In the genomic region with DNA sequence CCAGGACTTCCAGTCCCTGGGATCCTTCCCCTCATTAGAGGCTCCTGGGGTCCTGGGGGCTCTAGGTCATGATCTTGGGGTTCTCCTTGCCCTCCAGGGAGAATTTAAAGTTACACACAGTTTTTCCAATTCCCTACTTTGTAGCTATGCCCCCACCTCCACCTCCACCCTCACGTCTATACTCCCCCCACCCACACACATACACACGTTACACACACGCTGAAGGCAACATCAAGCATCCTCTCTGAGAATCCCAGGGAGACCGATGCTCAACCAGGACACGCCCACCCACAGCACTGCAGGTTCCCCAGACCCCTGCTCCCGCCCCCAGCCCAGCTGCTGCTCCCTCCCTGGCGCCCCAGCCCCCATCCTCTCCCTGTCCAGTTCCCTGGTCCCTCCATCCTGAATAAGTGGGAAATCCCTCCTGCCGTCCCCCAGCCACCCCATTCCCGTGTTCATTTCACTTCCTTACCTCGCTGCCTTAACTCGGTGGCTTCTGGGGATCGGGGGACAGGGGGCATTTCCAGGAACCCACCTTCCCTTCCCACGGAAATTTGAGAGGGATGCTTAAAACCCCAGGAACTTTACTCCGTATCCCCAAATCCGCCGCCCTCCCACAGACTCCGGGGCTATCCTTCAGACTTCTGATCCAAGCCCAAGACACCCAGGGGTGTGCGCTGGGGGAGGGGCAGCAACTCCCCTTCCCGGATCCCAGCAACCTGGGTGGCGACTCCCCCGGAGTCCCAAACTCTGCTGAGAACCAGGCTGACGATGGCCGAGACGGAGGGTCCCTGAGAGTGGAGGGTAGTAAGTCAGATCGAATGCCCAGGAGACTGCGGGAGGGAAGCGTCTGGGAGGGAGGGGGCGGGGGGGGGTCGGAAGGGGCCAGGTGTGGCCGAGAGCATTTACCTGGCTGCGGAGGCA, we compare ENCODE assay signal across 10 cellular contexts. TPM values are rescaled to one million over a fixed set of nuclear protein-coding genes. Genes with fewer than 3 reads are reported as not detected.
DNase-seq lines count a peak whose midpoint lies in the region; ATAC-seq and TF ChIP-seq lines count a peak whose summit lies in the region.
"Had no signal": no experiment of that assay in that cellular context is flagged by ENCODE, and none has a peak within 500 bp of the region (broad histone marks: within the 10 kb centered on the region; RNA-seq: fewer than 3 reads in every experiment).

No MANE protein-coding gene starts in this region.

- DNase-seq in CD8-positive, alpha-beta T cell = no peak
- DNase-seq in Panc1 (ENCODE audit: low read depth, low spot score) (no peak), esophagus squamous epithelium (lab: John Stamatoyannopoulos, UW) (no peak), osteocyte (ENCODE audit: extremely low spot score, unreplicated experiment) (no peak), RPMI8226 (no peak)
- DNase-seq: foreskin melanocyte had no signal

- TF ChIP-seq CTCF in CD8-positive, alpha-beta T cell (IDR thresholded peaks at IDR 0.05) = no peak
- no peak for TF ChIP-seq CTCF in Panc1 (IDR thresholded peaks at IDR 0.05)
- TF ChIP-seq CTCF in esophagus squamous epithelium (IDR thresholded peaks at IDR 0.05) = no peak
- no peak for TF ChIP-seq CTCF in osteocyte (IDR thresholded peaks at IDR 0.05)

- H3K4me3 Mint-ChIP-seq in CD8-positive, alpha-beta T cell = peak overlapping the region; percentile 53
- peak overlapping the region; percentile 79 for H3K4me3 Mint-ChIP-seq in osteocyte (ENCODE audit: unreplicated experiment)

- POLR2A ChIA-PET in CD8-positive, alpha-beta T cell (lab: Charles Lee) = no interaction called here
- POLR2A ChIA-PET in Panc1 (lab: Charles Lee) = interaction anchor here (0.5 kb wide), 1 partner anchor 15 kb away, joined by 7 read pairs; no protein-coding TSS in a partner anchor

- no peak overlapping the region for H3K4me3 ChIP-seq in CD8-positive, alpha-beta T cell (ENCODE audit: low read depth, low read length)
- H3K4me3 ChIP-seq in Panc1 (ENCODE audit: low read depth in 2 of 2, low read length in 2 of 2) = peak overlapping the region; percentile 33 to 40
- peak overlapping the region; percentile 50 to 75 (median 54) for H3K4me3 ChIP-seq in esophagus squamous epithelium
- H3K4me3 ChIP-seq: GM12878 had no signal

- in situ Hi-C loops in Panc1 (cut with HindIII; ENCODE audit: low pct_unique_long_range_greater_than_20kb, low sequenced_read_pairs) = no loop called here

- CTCF ChIA-PET in CD8-positive, alpha-beta T cell (lab: Charles Lee) = no interaction called here
- CTCF ChIA-PET in Panc1 (lab: Charles Lee) = no interaction called here

- no peaks in the 10 kb centered on the region for H3K36me3 Mint-ChIP-seq in CD8-positive, alpha-beta T cell
- H3K36me3 Mint-ChIP-seq in osteocyte (ENCODE audit: unreplicated experiment) = no peaks in the 10 kb centered on the region

- no TSS peak for BruUV-seq in Panc1 (replicated peaks; lab: Mats Ljungman, UMichigan)

- H3K27me3 Mint-ChIP-seq in CD8-positive, alpha-beta T cell (ENCODE audit: low read depth) = peaks cover 51% of the 10 kb centered on the region
- H3K27me3 Mint-ChIP-seq in osteocyte (ENCODE audit: unreplicated experiment) = no peaks in the 10 kb centered on the region

- H3K27me3 ChIP-seq in CD8-positive, alpha-beta T cell (ENCODE audit: insufficient read depth, low read length) = peaks cover 6% of the 10 kb centered on the region
- H3K27me3 ChIP-seq in Panc1 (ENCODE audit: control insufficient read depth, insufficient read depth, low read length) (peaks cover 17% of the 10 kb centered on the region), esophagus squamous epithelium (peaks cover 0 to 49% (median 0%) of the 10 kb centered on the region in 4 donors)

- intact Hi-C loops in CD8-positive, alpha-beta T cell (cut with DNase I, micrococcal nuclease) = no loop called here
- intact Hi-C loops in Panc1 (cut with micrococcal nuclease; ENCODE audit: unreplicated experiment) (no loop called here), esophagus squamous epithelium (cut with DNase I) (no loop called here)

- no peak for TF ChIP-seq POLR2A in esophagus squamous epithelium (IDR thresholded peaks at IDR 0.05)

- H3K4me1 Mint-ChIP-seq in CD8-positive, alpha-beta T cell (ENCODE audit: low read depth) = peaks cover 9% of the 10 kb centered on the region
- peaks cover 54% of the 10 kb centered on the region for H3K4me1 Mint-ChIP-seq in osteocyte (ENCODE audit: unreplicated experiment)

- H3K9me3 Mint-ChIP-seq in CD8-positive, alpha-beta T cell = no peaks in the 10 kb centered on the region
- no peaks in the 10 kb centered on the region for H3K9me3 Mint-ChIP-seq in osteocyte (ENCODE audit: unreplicated experiment)

- no peak overlapping the region for H3K27ac Mint-ChIP-seq in CD8-positive, alpha-beta T cell
- H3K27ac Mint-ChIP-seq in osteocyte (ENCODE audit: unreplicated experiment) = no peak overlapping the region

- no peak overlapping the region for H3K27ac ChIP-seq in CD8-positive, alpha-beta T cell (ENCODE audit: low read depth, low read length)
- H3K27ac ChIP-seq in Panc1 (ENCODE audit: low read length) (no peak overlapping the region), esophagus squamous epithelium (peak overlapping the region; percentile 2 to 78 (median 70))

- WGBS in esophagus squamous epithelium, 2 donors = 6 to 16% methylated on average over 15 to 16 of the region's 31 CpGs

- ATAC-seq in CD8-positive, alpha-beta T cell = no peak
- no peak for ATAC-seq in Panc1
- ATAC-seq in GM19023 (IDR thresholded peaks at IDR 0.05; ENCODE audit: unreplicated experiment) = no peak
- no peak for ATAC-seq in GM19395 (IDR thresholded peaks at IDR 0.05; ENCODE audit: unreplicated experiment)
- ATAC-seq in GM21786 (IDR thresholded peaks at IDR 0.05; ENCODE audit: unreplicated experiment) = no peak

- no peaks in the 10 kb centered on the region for H3K9me3 ChIP-seq in CD8-positive, alpha-beta T cell (ENCODE audit: low read length)
- no peaks in the 10 kb centered on the region for H3K9me3 ChIP-seq in Panc1 (ENCODE audit: control insufficient read depth, insufficient read depth, low read depth, low read length)
- H3K9me3 ChIP-seq in esophagus squamous epithelium = no peaks in the 10 kb centered on the region

- H3K36me3 ChIP-seq in CD8-positive, alpha-beta T cell (ENCODE audit: insufficient read depth, low read length) = no peaks in the 10 kb centered on the region
- H3K36me3 ChIP-seq in Panc1 (ENCODE audit: control insufficient read depth, insufficient read depth, low read length) = no peaks in the 10 kb centered on the region
- H3K36me3 ChIP-seq in esophagus squamous epithelium = no peaks in the 10 kb centered on the region

- H3K4me1 ChIP-seq in CD8-positive, alpha-beta T cell (ENCODE audit: insufficient read depth, low read length) = peaks cover 12% of the 10 kb centered on the region
- H3K4me1 ChIP-seq in Panc1 (ENCODE audit: control insufficient read depth, insufficient read depth, low read length) (no peaks in the 10 kb centered on the region), esophagus squamous epithelium (peaks cover 31 to 73% (median 43%) of the 10 kb centered on the region in 3 donors)

RNA-seq across cellular contexts. Expression of gene TNS1, which starts 6.7 kb away (rescaled TPM):
- not detected for total RNA-seq in CD8-positive, alpha-beta T cell
- total RNA-seq in Panc1 (2021; ENCODE audit: unreplicated experiment) (0.49 TPM), esophagus squamous epithelium (100 to 1,000 TPM in 1 of 4 donors, 10 to 100 TPM in 3; 34.7 to 201 (median 59.2) TPM), osteocyte (80.8 and 82.5 TPM in 2 replicates)
- polyA plus RNA-seq in Panc1 (2012; ENCODE audit: insufficient read length) = 0.23 TPM

RNA-seq across cellular contexts. Expression of gene RUFY4, which starts 59.6 kb away (rescaled TPM):
- total RNA-seq in CD8-positive, alpha-beta T cell = under 1 TPM; 0.33 to 0.44 TPM
- total RNA-seq in Panc1 (2021; ENCODE audit: unreplicated experiment) (not detected), esophagus squamous epithelium (not detected), osteocyte (not detected in 2 replicates)
- not detected for polyA plus RNA-seq in Panc1 (2012; ENCODE audit: insufficient read length)

Comparison
In these comparisons a context has a peak if more than half of its experiments do, and no peak if none do; other contexts are left out.
1. H3K27ac ChIP-seq: peak in esophagus squamous epithelium (4 of 4); none in CD8-positive, alpha-beta T cell (single experiment) and Panc1 (single experiment).
2. RNA of gene TNS1, which starts 6.7 kb away (total RNA-seq): 80.8 to 82.5 TPM in osteocyte and 34.7 to 201 TPM in esophagus squamous epithelium; 0.49 TPM in Panc1 (single experiment) and not detected in CD8-positive, alpha-beta T cell; every median in the first group is over 10 times any median in the second.